Comparison of ENCODE assay signal across 1 cellular context in the genomic region with DNA sequence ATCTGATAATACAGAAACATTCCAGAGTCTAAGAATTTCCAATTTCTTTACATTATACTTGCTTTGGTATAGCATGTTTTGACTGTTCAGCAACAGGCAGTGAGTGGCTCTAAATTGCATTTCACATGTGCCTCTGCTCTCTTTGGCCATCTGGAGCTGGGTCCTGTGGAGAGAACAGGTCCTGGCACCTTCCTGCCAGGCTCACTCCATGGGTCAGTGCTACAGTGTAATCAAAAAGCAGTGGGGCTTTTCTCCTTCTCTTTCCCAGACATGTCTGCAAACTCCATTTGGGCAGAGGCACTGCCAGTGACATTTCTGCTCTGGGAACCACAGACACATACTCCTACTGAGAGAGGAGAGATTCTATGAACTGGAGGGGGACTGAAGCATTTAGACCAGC.
TF ChIP-seq lines count a peak whose summit lies in the region.

No MANE protein-coding gene starts in this region.

TF ChIP-seq in HepG2, 621 proteins besides CTCF, POLR2A, EP300 and RAD21 (continued from another document):
- TF ChIP-seq MIER3 (CRISPR knock-in tag; IDR thresholded peaks at IDR 0.05; ENCODE audit: borderline replicate concordance) = no peak
- no peak for TF ChIP-seq HNRNPK (IDR thresholded peaks at IDR 0.05; ENCODE audit: low read depth, low read length, poor library complexity, severe bottlenecking)
- no peak for TF ChIP-seq ZNF552 (CRISPR knock-in tag; IDR thresholded peaks at IDR 0.05; ENCODE audit: borderline replicate concordance)
- TF ChIP-seq KLF6 (CRISPR knock-in tag; IDR thresholded peaks at IDR 0.05) = no peak
- no peak for TF ChIP-seq REPIN1 (CRISPR knock-in tag; IDR thresholded peaks at IDR 0.05; ENCODE audit: borderline replicate concordance, low read depth)
- TF ChIP-seq ZNF564 (CRISPR knock-in tag; IDR thresholded peaks at IDR 0.05) = no peak
- TF ChIP-seq, protein P1, sequence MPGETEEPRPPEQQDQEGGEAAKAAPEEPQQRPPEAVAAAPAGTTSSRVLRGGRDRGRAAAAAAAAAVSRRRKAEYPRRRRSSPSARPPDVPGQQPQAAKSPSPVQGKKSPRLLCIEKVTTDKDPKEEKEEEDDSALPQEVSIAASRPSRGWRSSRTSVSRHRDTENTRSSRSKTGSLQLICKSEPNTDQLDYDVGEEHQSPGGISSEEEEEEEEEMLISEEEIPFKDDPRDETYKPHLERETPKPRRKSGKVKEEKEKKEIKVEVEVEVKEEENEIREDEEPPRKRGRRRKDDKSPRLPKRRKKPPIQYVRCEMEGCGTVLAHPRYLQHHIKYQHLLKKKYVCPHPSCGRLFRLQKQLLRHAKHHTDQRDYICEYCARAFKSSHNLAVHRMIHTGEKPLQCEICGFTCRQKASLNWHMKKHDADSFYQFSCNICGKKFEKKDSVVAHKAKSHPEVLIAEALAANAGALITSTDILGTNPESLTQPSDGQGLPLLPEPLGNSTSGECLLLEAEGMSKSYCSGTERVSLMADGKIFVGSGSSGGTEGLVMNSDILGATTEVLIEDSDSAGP (CRISPR knock-in tag; IDR thresholded peaks at IDR 0.05; ENCODE audit: borderline replicate concordance) = no peak
- TF ChIP-seq, protein P2, sequence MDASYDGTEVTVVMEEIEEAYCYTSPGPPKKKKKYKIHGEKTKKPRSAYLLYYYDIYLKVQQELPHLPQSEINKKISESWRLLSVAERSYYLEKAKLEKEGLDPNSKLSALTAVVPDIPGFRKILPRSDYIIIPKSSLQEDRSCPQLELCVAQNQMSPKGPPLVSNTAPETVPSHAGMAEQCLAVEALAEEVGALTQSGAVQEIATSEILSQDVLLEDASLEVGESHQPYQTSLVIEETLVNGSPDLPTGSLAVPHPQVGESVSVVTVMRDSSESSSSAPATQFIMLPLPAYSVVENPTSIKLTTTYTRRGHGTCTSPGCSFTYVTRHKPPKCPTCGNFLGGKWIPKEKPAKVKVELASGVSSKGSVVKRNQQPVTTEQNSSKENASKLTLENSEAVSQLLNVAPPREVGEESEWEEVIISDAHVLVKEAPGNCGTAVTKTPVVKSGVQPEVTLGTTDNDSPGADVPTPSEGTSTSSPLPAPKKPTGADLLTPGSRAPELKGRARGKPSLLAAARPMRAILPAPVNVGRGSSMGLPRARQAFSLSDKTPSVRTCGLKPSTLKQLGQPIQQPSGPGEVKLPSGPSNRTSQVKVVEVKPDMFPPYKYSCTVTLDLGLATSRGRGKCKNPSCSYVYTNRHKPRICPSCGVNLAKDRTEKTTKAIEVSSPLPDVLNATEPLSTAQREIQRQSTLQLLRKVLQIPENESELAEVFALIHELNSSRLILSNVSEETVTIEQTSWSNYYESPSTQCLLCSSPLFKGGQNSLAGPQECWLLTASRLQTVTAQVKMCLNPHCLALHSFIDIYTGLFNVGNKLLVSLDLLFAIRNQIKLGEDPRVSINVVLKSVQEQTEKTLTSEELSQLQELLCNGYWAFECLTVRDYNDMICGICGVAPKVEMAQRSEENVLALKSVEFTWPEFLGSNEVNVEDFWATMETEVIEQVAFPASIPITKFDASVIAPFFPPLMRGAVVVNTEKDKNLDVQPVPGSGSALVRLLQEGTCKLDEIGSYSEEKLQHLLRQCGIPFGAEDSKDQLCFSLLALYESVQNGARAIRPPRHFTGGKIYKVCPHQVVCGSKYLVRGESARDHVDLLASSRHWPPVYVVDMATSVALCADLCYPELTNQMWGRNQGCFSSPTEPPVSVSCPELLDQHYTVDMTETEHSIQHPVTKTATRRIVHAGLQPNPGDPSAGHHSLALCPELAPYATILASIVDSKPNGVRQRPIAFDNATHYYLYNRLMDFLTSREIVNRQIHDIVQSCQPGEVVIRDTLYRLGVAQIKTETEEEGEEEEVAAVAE (CRISPR knock-in tag; IDR thresholded peaks at IDR 0.05; ENCODE audit: borderline replicate concordance) = no peak
- no peak for TF ChIP-seq ZFP36L2 (CRISPR knock-in tag; IDR thresholded peaks at IDR 0.05)
- TF ChIP-seq ZBTB26 (CRISPR knock-in tag; IDR thresholded peaks at IDR 0.05; ENCODE audit: borderline replicate concordance) = no peak
- no peak for TF ChIP-seq ZNF367 (CRISPR knock-in tag; IDR thresholded peaks at IDR 0.05; ENCODE audit: borderline replicate concordance)
- TF ChIP-seq ETS1 (CRISPR knock-in tag; IDR thresholded peaks at IDR 0.05) = no peak
- TF ChIP-seq, protein P3, sequence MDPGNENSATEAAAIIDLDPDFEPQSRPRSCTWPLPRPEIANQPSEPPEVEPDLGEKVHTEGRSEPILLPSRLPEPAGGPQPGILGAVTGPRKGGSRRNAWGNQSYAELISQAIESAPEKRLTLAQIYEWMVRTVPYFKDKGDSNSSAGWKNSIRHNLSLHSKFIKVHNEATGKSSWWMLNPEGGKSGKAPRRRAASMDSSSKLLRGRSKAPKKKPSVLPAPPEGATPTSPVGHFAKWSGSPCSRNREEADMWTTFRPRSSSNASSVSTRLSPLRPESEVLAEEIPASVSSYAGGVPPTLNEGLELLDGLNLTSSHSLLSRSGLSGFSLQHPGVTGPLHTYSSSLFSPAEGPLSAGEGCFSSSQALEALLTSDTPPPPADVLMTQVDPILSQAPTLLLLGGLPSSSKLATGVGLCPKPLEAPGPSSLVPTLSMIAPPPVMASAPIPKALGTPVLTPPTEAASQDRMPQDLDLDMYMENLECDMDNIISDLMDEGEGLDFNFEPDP (CRISPR knock-in tag; conservative IDR thresholded peaks at IDR 0.05) = no peak
- no peak for TF ChIP-seq ZNF670 (CRISPR knock-in tag; IDR thresholded peaks at IDR 0.05; ENCODE audit: borderline replicate concordance)
TF ChIP-seq in HepG2: peak in this region for 0.
